In the genomic region with DNA sequence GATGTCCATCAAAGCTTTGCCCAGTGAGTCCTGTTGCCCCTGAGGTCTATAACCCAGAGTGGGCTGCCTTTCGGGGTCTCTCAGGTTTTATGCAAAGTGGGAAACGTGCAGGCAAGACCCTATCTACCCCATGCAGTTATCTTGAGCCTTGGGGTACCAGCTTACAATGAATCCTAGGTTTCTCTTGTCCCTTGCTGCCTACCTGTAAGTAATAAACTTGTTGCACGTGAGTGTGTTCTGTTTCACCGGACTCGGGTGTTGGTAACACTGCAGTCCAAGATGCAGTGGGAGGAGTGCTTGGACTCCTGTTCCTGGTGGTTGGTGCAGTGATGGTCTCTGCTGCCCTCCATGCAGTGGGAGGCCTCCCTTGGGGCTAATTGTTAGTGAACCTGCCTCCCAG, we compare ENCODE assay signal across 33 cellular contexts.
"Had no signal": no experiment of that assay in that cellular context is flagged by ENCODE, and none has a peak within 500 bp of the region (broad histone marks: within the 10 kb centered on the region; RNA-seq: fewer than 3 reads in every experiment).

No MANE protein-coding gene starts in this region.

- H3K9me3 Mint-ChIP-seq: activated B cell treated with CpG ODN at 0.5 μM for 24 hours; activated T-helper 1 cell treated with anti-CD3 and anti-CD28 coated beads, Interleukin-12 subunit alpha, Interleukin-12 subunit beta, Interleukin-2, Interleukin-4 antibody, amounts not matched to agents 30 ng/mL and 10 ng/mL and 1 ng/mL, durations not matched to agents 14 hours and 24 hours and 36 hours; activated T-helper 2 cell treated with anti-CD3 and anti-CD28 coated beads, Interferon-gamma antibody, Interleukin-2, Interleukin-4, amounts not matched to agents 10 μg/mL and 5 μg/mL and 100 μg/mL, durations not matched to agents 14 hours and 24 hours and 36 hours; central memory CD8-positive, alpha-beta T cell; dendritic cell treated with granulocyte-macrophage colony-stimulating factor and Interleukin-4, amounts not matched to agents 40 ng/mL and 50 ng/mL, for 4 days; endodermal cell; T-helper 2 cell treated with Interferon-gamma antibody and Interleukin-4, amounts not matched to agents 5 μg/mL and 100 μg/mL, for 36 hours had no signal

- H3K36me3 Mint-ChIP-seq: activated naive CD8-positive, alpha-beta T cell had no signal

- H3K4me1 Mint-ChIP-seq: activated B cell treated with CpG ODN at 0.5 μM for 24 hours; central memory CD8-positive, alpha-beta T cell; T-helper 17 cell had no signal

- H3K27me3 ChIP-seq: gastrocnemius medialis, heart left ventricle had no signal

- H3K27ac ChIP-seq: brain microvascular endothelial cell, coronary artery, dorsolateral prefrontal cortex, foreskin keratinocyte, gastrocnemius medialis, heart left ventricle, WERI-Rb-1 had no signal

- DNase-seq: activated B cell treated with CpG ODN at 0.5 μM for 24 hours; activated CD4-positive, alpha-beta T cell treated with anti-CD3 and anti-CD28 coated beads for 48 hours; activated CD4-positive, alpha-beta T cell treated with anti-CD3 and anti-CD28 coated beads, Interleukin-2, amount 50 U/mL, for 1 hour; activated CD4-positive, alpha-beta T cell treated with anti-CD3 and anti-CD28 coated beads, Interleukin-2, amount 50 U/mL, for 48 hours; activated gamma-delta T cell treated with Interleukin-2 at 50 U/mL for 16 hours; activated naive CD4-positive, alpha-beta T cell treated with anti-CD3 and anti-CD28 coated beads, Interleukin-2, amount 50 U/mL, for 16 hours; activated naive CD4-positive, alpha-beta T cell treated with Interleukin-2 at 50 U/mL for 16 hours; activated T-cell treated with anti-CD3 and anti-CD28 coated beads, Interleukin-2, amount 50 U/mL, for 1 hour; activated T-cell treated with anti-CD3 and anti-CD28 coated beads, Interleukin-2, amount 50 U/mL, for 48 hours; amniotic stem cell; anterior cingulate cortex; brain microvascular endothelial cell; dorsolateral prefrontal cortex; effector memory CD4-positive, alpha-beta T cell; endodermal cell; foreskin keratinocyte; gastrocnemius medialis; glutamatergic neuron; heart left ventricle; T-helper 1 cell; T-helper 17 cell; T1000; WERI-Rb-1 had no signal

- FAIRE-seq: astrocyte had no signal

- H3K4me3 ChIP-seq: coronary artery, dorsolateral prefrontal cortex, gastrocnemius medialis, heart left ventricle had no signal

- H3K4me3 Mint-ChIP-seq: activated B cell treated with CpG ODN at 0.5 μM for 24 hours; activated naive CD8-positive, alpha-beta T cell; activated T-helper 1 cell treated with anti-CD3 and anti-CD28 coated beads, Interleukin-12 subunit alpha, Interleukin-12 subunit beta, Interleukin-2, Interleukin-4 antibody, amounts not matched to agents 30 ng/mL and 10 ng/mL and 1 ng/mL, durations not matched to agents 14 hours and 24 hours and 36 hours; central memory CD8-positive, alpha-beta T cell; dendritic cell treated with granulocyte-macrophage colony-stimulating factor and Interleukin-4, amounts not matched to agents 40 ng/mL and 50 ng/mL, for 4 days; endodermal cell; T-helper 17 cell; T-helper 2 cell treated with Interferon-gamma antibody and Interleukin-4, amounts not matched to agents 5 μg/mL and 100 μg/mL, for 36 hours had no signal

- H3K36me3 ChIP-seq: brain microvascular endothelial cell, gastrocnemius medialis, heart left ventricle, WERI-Rb-1 had no signal

- H3K27ac Mint-ChIP-seq: activated B cell treated with CpG ODN at 0.5 μM for 24 hours; activated naive CD8-positive, alpha-beta T cell; activated T-helper 1 cell treated with anti-CD3 and anti-CD28 coated beads, Interleukin-12 subunit alpha, Interleukin-12 subunit beta, Interleukin-2, Interleukin-4 antibody, amounts not matched to agents 30 ng/mL and 10 ng/mL and 1 ng/mL, durations not matched to agents 14 hours and 24 hours and 36 hours; activated T-helper 2 cell treated with anti-CD3 and anti-CD28 coated beads, Interferon-gamma antibody, Interleukin-2, Interleukin-4, amounts not matched to agents 10 μg/mL and 5 μg/mL and 100 μg/mL, durations not matched to agents 14 hours and 24 hours and 36 hours; dendritic cell treated with granulocyte-macrophage colony-stimulating factor and Interleukin-4, amounts not matched to agents 40 ng/mL and 50 ng/mL, for 4 days; endodermal cell; T-helper 17 cell; T-helper 2 cell treated with Interferon-gamma antibody and Interleukin-4, amounts not matched to agents 5 μg/mL and 100 μg/mL, for 36 hours had no signal

- ATAC-seq: activated CD4-positive, CD25-positive, alpha-beta regulatory T cell treated with anti-CD3 and anti-CD28 coated beads, Interleukin-2, amount 50 U/mL, for 24 hours; esophagus mucosa; foreskin keratinocyte; gastrocnemius medialis; heart left ventricle; T-helper 17 cell had no signal

- H3K9me3 ChIP-seq: gastrocnemius medialis, heart left ventricle had no signal

- H3K27me3 Mint-ChIP-seq: activated B cell treated with CpG ODN at 0.5 μM for 24 hours; dendritic cell treated with granulocyte-macrophage colony-stimulating factor and Interleukin-4, amounts not matched to agents 40 ng/mL and 50 ng/mL, for 4 days had no signal

- H3K4me1 ChIP-seq: foreskin keratinocyte, gastrocnemius medialis had no signal
